ENCODE assay signal across 1 cellular context in genomic region chr3:122415762-122416654, GRCh38.
TF ChIP-seq lines count a peak whose summit lies in the region.

Gene WDR5B, minus strand, starts transcription at chr3:122416062. Its CDS starts 534 bp downstream, at chr3:122415528.

TF ChIP-seq in HepG2, 621 proteins besides CTCF, POLR2A, EP300 and RAD21 (continued from another document and continues in another):
- TF ChIP-seq ZBTB26 (CRISPR knock-in tag; IDR thresholded peaks at IDR 0.05; ENCODE audit: borderline replicate concordance) (no peak), ZFP37 (CRISPR knock-in tag; IDR thresholded peaks at IDR 0.05; ENCODE audit: borderline replicate concordance) (0 out of 2 replicates have a peak, but pooled peaks have one; percentile 51), GATA4 (IDR thresholded peaks at IDR 0.05; ENCODE audit: borderline replicate concordance, low read depth) (peak; percentile 53; the same call in 1 of the 2 replicates), IRF1 (CRISPR knock-in tag; IDR thresholded peaks at IDR 0.05; ENCODE audit: low read depth) (no peak), BRD4 (CRISPR knock-in tag; IDR thresholded peaks at IDR 0.05) (peak; percentile 10; the same call in 1 of the 2 replicates), ZNF460 (CRISPR knock-in tag; IDR thresholded peaks at IDR 0.05; ENCODE audit: borderline replicate concordance) (no peak), MIXL1 (CRISPR knock-in tag; IDR thresholded peaks at IDR 0.05) (0 out of 2 replicates have a peak, but pooled peaks have one; percentile 19), HNF1B (CRISPR knock-in tag; IDR thresholded peaks at IDR 0.05) (peak; percentile 86; the same call in 1 of the 2 replicates), ZNF496 (CRISPR knock-in tag; IDR thresholded peaks at IDR 0.05; ENCODE audit: insufficient replicate concordance) (no peak), ZNF570 (CRISPR knock-in tag; IDR thresholded peaks at IDR 0.05; ENCODE audit: borderline replicate concordance) (no peak), ZSCAN31 (CRISPR knock-in tag; IDR thresholded peaks at IDR 0.05; ENCODE audit: low read depth) (peak; percentile 80), NRL (CRISPR knock-in tag; IDR thresholded peaks at IDR 0.05; ENCODE audit: borderline replicate concordance) (0 out of 2 replicates have a peak, but pooled peaks have one; percentile 46), KDM2A (CRISPR knock-in tag; IDR thresholded peaks at IDR 0.05; ENCODE audit: borderline replicate concordance, low read depth) (peak; percentile 96), HINFP (CRISPR knock-in tag; IDR thresholded peaks at IDR 0.05; ENCODE audit: low read depth) (no peak), NCOA5 (CRISPR knock-in tag; IDR thresholded peaks at IDR 0.05) (no peak), ZNF704 (CRISPR knock-in tag; IDR thresholded peaks at IDR 0.05; ENCODE audit: borderline replicate concordance) (0 out of 2 replicates have a peak, but pooled peaks have one; percentile 26), EEA1 (CRISPR knock-in tag; IDR thresholded peaks at IDR 0.05; ENCODE audit: borderline replicate concordance) (no peak), KDM5B (CRISPR knock-in tag; IDR thresholded peaks at IDR 0.05; ENCODE audit: borderline replicate concordance) (peak; percentile 73; the same call in 1 of the 2 replicates), PATZ1 (CRISPR knock-in tag; IDR thresholded peaks at IDR 0.05) (no peak), HMGA1 (CRISPR knock-in tag; conservative IDR thresholded peaks at IDR 0.05) (no peak), CCAR2 (optimal IDR thresholded peaks at IDR 0.05; ENCODE audit: low read depth, low read length) (no peak), ZSCAN12 (CRISPR knock-in tag; IDR thresholded peaks at IDR 0.05) (no peak), ZBTB46 (CRISPR knock-in tag; IDR thresholded peaks at IDR 0.05; ENCODE audit: borderline replicate concordance) (no peak), KLF16 (CRISPR knock-in tag; IDR thresholded peaks at IDR 0.05) (peak in 1 of 2 experiments; percentile 88; a peak in 2 of 4 replicates), ZNF672 (CRISPR knock-in tag; IDR thresholded peaks at IDR 0.05) (no peak), SSRP1 (CRISPR knock-in tag; IDR thresholded peaks at IDR 0.05) (no peak), SMARCE1 (IDR thresholded peaks at IDR 0.05; ENCODE audit: borderline replicate concordance) (no peak), TFE3 (CRISPR knock-in tag; IDR thresholded peaks at IDR 0.05) (peak; percentile 59; the same call in 1 of the 2 replicates), ZUFSP (CRISPR knock-in tag; IDR thresholded peaks at IDR 0.05; ENCODE audit: borderline replicate concordance) (no peak), ZNF546 (CRISPR knock-in tag; conservative IDR thresholded peaks at IDR 0.05) (0 out of 2 replicates have a peak, but pooled peaks have one; percentile 68), CREBL2 (CRISPR knock-in tag; IDR thresholded peaks at IDR 0.05; ENCODE audit: borderline replicate concordance) (peak; percentile 61; the same call in 1 of the 2 replicates), ZNF614 (CRISPR knock-in tag; IDR thresholded peaks at IDR 0.05; ENCODE audit: borderline replicate concordance) (no peak), NFE2 (CRISPR knock-in tag; IDR thresholded peaks at IDR 0.05) (no peak), SAP130 (CRISPR knock-in tag; IDR thresholded peaks at IDR 0.05; ENCODE audit: low read depth) (peak; percentile 92), MATR3 (CRISPR knock-in tag; IDR thresholded peaks at IDR 0.05) (no peak), CCDC6 (CRISPR knock-in tag; IDR thresholded peaks at IDR 0.05) (no peak; the same call in 1 of the 2 replicates), ESRRA (CRISPR knock-in tag; IDR thresholded peaks at IDR 0.05; ENCODE audit: low read depth) (no peak), ZNF598 (CRISPR knock-in tag; IDR thresholded peaks at IDR 0.05; ENCODE audit: borderline replicate concordance) (peak; percentile 85; the same call in 1 of the 2 replicates), ZNF891 (CRISPR knock-in tag; IDR thresholded peaks at IDR 0.05) (peak; percentile 83; the same call in 1 of the 2 replicates), ZNF143 (CRISPR knock-in tag; IDR thresholded peaks at IDR 0.05) (peak; percentile 27; the same call in 1 of the 2 replicates), ZNF333 (CRISPR knock-in tag; IDR thresholded peaks at IDR 0.05; ENCODE audit: borderline replicate concordance) (0 out of 2 replicates have a peak, but pooled peaks have one; percentile 82), ONECUT2 (CRISPR knock-in tag; IDR thresholded peaks at IDR 0.05) (no peak), ATF7 (IDR thresholded peaks at IDR 0.05) (no peak), ATF7 (CRISPR knock-in tag; IDR thresholded peaks at IDR 0.05) (no peak), ATM (IDR thresholded peaks at IDR 0.05; ENCODE audit: borderline replicate concordance) (no peak), THAP11 (CRISPR knock-in tag; IDR thresholded peaks at IDR 0.05) (peak; percentile 89), ZNF18 (CRISPR knock-in tag; IDR thresholded peaks at IDR 0.05; ENCODE audit: insufficient replicate concordance) (peak; percentile 14), HHEX (CRISPR knock-in tag; IDR thresholded peaks at IDR 0.05) (no peak), ZNF441 (CRISPR knock-in tag; IDR thresholded peaks at IDR 0.05; ENCODE audit: borderline replicate concordance) (no peak), ZNF253 (CRISPR knock-in tag; IDR thresholded peaks at IDR 0.05; ENCODE audit: borderline replicate concordance) (no peak), ETV5 (CRISPR knock-in tag; IDR thresholded peaks at IDR 0.05; ENCODE audit: borderline replicate concordance) (peak; percentile 80), JARID2 (CRISPR knock-in tag; IDR thresholded peaks at IDR 0.05; ENCODE audit: insufficient replicate concordance) (no peak), NFKBIZ (CRISPR knock-in tag; IDR thresholded peaks at IDR 0.05) (0 out of 2 replicates have a peak, but pooled peaks have one; percentile 11)
